16 cellular contexts compared by ENCODE assay signal in genomic region chr6:111957623-111958315, GRCh38.
A peak's percentile ranks its signal among the peaks of the same experiment; 100 is the strongest.
DNase-seq lines count a peak whose midpoint lies in the region; ATAC-seq and TF ChIP-seq lines count a peak whose summit lies in the region.
"Had no signal": no experiment of that assay in that cellular context is flagged by ENCODE, and none has a peak within 500 bp of the region (broad histone marks: within the 10 kb centered on the region; RNA-seq: fewer than 3 reads in every experiment).

No MANE protein-coding gene starts in this region.

- no peak overlapping the region for H3K4me3 Mint-ChIP-seq in WTC11
- H3K4me3 Mint-ChIP-seq in natural killer cell = no peak overlapping the region
- H3K4me3 Mint-ChIP-seq: activated T-helper 1 cell treated with anti-CD3 and anti-CD28 coated beads, Interleukin-12 subunit alpha, Interleukin-12 subunit beta, Interleukin-2, Interleukin-4 antibody, amounts not matched to agents 30 ng/mL and 10 ng/mL and 1 ng/mL, durations not matched to agents 14 hours and 24 hours and 36 hours had no signal

- DNase-seq in NCI-H1092 treated with DMSO at 0.1 percent for 48 hours (lab: John Stamatoyannopoulos, UW) (peak; percentile 33), NCI-H1092 (lab: John Stamatoyannopoulos, UW) (no peak), NCI-H146 treated with DMSO at 0.1 percent for 48 hours (lab: John Stamatoyannopoulos, UW; ENCODE audit: unreplicated experiment) (peak; percentile 27), WTC11 (ENCODE audit: low spot score) (peak; percentile 56), natural killer cell (no peak), midbrain (lab: John Stamatoyannopoulos, UW) (no peak)
- DNase-seq: amniotic stem cell, Calu3, mesenchymal stem cell, NCI-H226, T-helper 2 cell had no signal

- TF ChIP-seq CTCF in WTC11 (IDR thresholded peaks at IDR 0.05) (no peak), parathyroid adenoma (IDR thresholded peaks at IDR 0.05) (no peak), natural killer cell (IDR thresholded peaks at IDR 0.05) (no peak)

- H3K27me3 ChIP-seq in parathyroid adenoma (ENCODE audit: control insufficient read depth, insufficient read depth, low read length) = no peaks in the 10 kb centered on the region

- H3K9me3 Mint-ChIP-seq in WTC11 = peaks cover 4% of the 10 kb centered on the region
- no peaks in the 10 kb centered on the region for H3K9me3 Mint-ChIP-seq in natural killer cell
- H3K9me3 Mint-ChIP-seq: activated T-helper 1 cell treated with anti-CD3 and anti-CD28 coated beads, Interleukin-12 subunit alpha, Interleukin-12 subunit beta, Interleukin-2, Interleukin-4 antibody, amounts not matched to agents 30 ng/mL and 10 ng/mL and 1 ng/mL, durations not matched to agents 14 hours and 24 hours and 36 hours; dendritic cell treated with granulocyte-macrophage colony-stimulating factor and Interleukin-4, amounts not matched to agents 40 ng/mL and 50 ng/mL, for 4 days had no signal

- H3K36me3 ChIP-seq in parathyroid adenoma (ENCODE audit: control insufficient read depth, insufficient read depth, low read length) = no peaks in the 10 kb centered on the region
- H3K36me3 ChIP-seq: thoracic aorta had no signal

- intact Hi-C loops in natural killer cell (cut with micrococcal nuclease) = no loop called here

- POLR2A ChIA-PET in WTC11 (lab: Charles Lee) = interaction anchor here (0.6 to 0.7 kb wide), 2 partner anchors 19 to 93 kb away, joined by 3 read pairs; no protein-coding TSS in a partner anchor

- H3K9ac ChIP-seq in parathyroid adenoma = no peak overlapping the region

- H3K4me3 ChIP-seq in parathyroid adenoma (ENCODE audit: low read depth, low read length) = no peak overlapping the region
- H3K4me3 ChIP-seq: thoracic aorta had no signal

- H3K36me3 Mint-ChIP-seq in WTC11 = no peaks in the 10 kb centered on the region
- no peaks in the 10 kb centered on the region for H3K36me3 Mint-ChIP-seq in natural killer cell

- H3K27me3 Mint-ChIP-seq in WTC11 (ENCODE audit: low read depth) = no peaks in the 10 kb centered on the region
- H3K27me3 Mint-ChIP-seq in natural killer cell (ENCODE audit: low read depth in 2 of 2) = peaks cover 3 to 5% of the 10 kb centered on the region in 2 donors
- H3K27me3 Mint-ChIP-seq: dendritic cell treated with granulocyte-macrophage colony-stimulating factor and Interleukin-4, amounts not matched to agents 40 ng/mL and 50 ng/mL, for 4 days had no signal

- no peak overlapping the region for H3K4me2 ChIP-seq in parathyroid adenoma (ENCODE audit: low read length)

- H3K27ac Mint-ChIP-seq in WTC11 (no peak overlapping the region), natural killer cell (no peak overlapping the region)
- H3K27ac Mint-ChIP-seq: activated T-helper 1 cell treated with anti-CD3 and anti-CD28 coated beads, Interleukin-12 subunit alpha, Interleukin-12 subunit beta, Interleukin-2, Interleukin-4 antibody, amounts not matched to agents 30 ng/mL and 10 ng/mL and 1 ng/mL, durations not matched to agents 14 hours and 24 hours and 36 hours had no signal

- no peaks in the 10 kb centered on the region for H3K9me3 ChIP-seq in parathyroid adenoma (ENCODE audit: control insufficient read depth, low read length)
- H3K9me3 ChIP-seq: thoracic aorta had no signal

- no peaks in the 10 kb centered on the region for H3K79me2 ChIP-seq in parathyroid adenoma

- H3K4me1 ChIP-seq in parathyroid adenoma = no peaks in the 10 kb centered on the region

- ATAC-seq in WTC11 = peak; percentile 98
- no peak for ATAC-seq in natural killer cell
- ATAC-seq in GM18907 (IDR thresholded peaks at IDR 0.05; ENCODE audit: unreplicated experiment) = no peak

- no peaks in the 10 kb centered on the region; the same call in 1 of the 2 replicates for H3K4me1 Mint-ChIP-seq in WTC11
- H3K4me1 Mint-ChIP-seq in natural killer cell = no peaks in the 10 kb centered on the region

- H2AFZ ChIP-seq in parathyroid adenoma = peak overlapping the region; percentile 78

- CTCF ChIA-PET in WTC11 (lab: Charles Lee) = interaction anchor here (0.6 to 2.2 kb wide), 16 partner anchors 8 to 201 kb away, joined by 3 to 13 read pairs (median 4); partner anchors contain the start of gene FYN

- no peak overlapping the region for H3K27ac ChIP-seq in parathyroid adenoma
- H3K27ac ChIP-seq: thoracic aorta had no signal

TF ChIP-seq in WTC11, 78 proteins besides CTCF, POLR2A, EP300 and RAD21:
- TF ChIP-seq, protein P1, sequence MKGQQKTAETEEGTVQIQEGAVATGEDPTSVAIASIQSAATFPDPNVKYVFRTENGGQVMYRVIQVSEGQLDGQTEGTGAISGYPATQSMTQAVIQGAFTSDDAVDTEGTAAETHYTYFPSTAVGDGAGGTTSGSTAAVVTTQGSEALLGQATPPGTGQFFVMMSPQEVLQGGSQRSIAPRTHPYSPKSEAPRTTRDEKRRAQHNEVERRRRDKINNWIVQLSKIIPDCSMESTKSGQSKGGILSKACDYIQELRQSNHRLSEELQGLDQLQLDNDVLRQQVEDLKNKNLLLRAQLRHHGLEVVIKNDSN (CRISPR knock-in tag; IDR thresholded peaks at IDR 0.05) = no peak
- TF ChIP-seq ZNF423 (CRISPR knock-in tag; IDR thresholded peaks at IDR 0.05) = peak; percentile 67

Comparison
In these comparisons a context has a peak if more than half of its experiments do, and no peak if none do; other contexts are left out.
1. DNase-seq: peak in NCI-H1092 treated with DMSO at 0.1 percent for 48 hours (single experiment), NCI-H146 treated with DMSO at 0.1 percent for 48 hours (single experiment) and WTC11 (single experiment); none in NCI-H1092 (single experiment), natural killer cell (single experiment) and midbrain (single experiment).